In the genomic region with DNA sequence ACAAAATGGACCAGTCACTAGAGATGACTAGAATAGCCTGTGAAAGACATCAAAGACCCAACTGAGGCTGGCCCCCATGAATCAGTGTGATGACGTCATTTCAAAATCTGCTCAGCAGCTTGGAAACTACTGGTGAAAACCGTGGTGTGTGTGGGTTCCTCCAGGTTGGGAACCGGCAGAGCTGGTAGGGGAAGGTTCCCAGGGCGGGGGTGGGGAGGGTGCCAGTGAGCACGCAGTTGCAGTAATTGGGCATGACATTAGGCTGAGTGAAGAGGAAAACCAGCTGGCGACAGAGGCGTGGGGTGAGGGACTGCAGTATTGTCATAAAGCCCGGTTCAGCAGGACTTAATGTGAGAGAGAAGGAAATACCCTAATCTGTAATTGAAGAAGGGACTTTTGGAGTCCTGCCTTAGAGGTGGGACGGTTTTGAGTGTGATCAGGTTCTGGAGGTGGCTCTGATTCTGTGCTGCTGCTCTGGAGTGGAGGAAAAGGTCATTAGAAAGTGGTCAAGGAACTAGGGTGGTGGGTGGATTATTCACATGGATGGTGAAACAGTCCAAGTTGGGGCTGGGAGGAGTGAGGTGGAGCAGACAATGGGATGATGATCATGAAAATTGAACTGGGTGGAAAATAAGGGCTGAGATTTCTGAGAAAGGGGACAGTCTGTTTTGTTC, we compare ENCODE assay signal across 8 cellular contexts. TPM values are rescaled to one million over a fixed set of nuclear protein-coding genes. Genes with fewer than 3 reads are reported as not detected.
DNase-seq lines count a peak whose midpoint lies in the region; ATAC-seq and TF ChIP-seq lines count a peak whose summit lies in the region.

No MANE protein-coding gene starts in this region.

- H3K27ac ChIP-seq in RWPE1 (peak overlapping the region; percentile 31), esophagus (ENCODE audit: low read depth in 2 of 2, low read length in 1 of 2) (peak overlapping the region; percentile 91), tibial artery (no peak overlapping the region)

- peak; percentile 76 for ATAC-seq in GM18517 (IDR thresholded peaks at IDR 0.05; ENCODE audit: unreplicated experiment)
- ATAC-seq in HG02588 (IDR thresholded peaks at IDR 0.05; ENCODE audit: unreplicated experiment), result peak; percentile 72
- ATAC-seq in GM19328 (IDR thresholded peaks at IDR 0.05; ENCODE audit: unreplicated experiment), result no peak

- intact Hi-C loops in tibial artery (cut with DNase I; ENCODE audit: low total_unique reads), result loop anchor here (5.0 to 10.0 kb wide), 3 partner anchors 61 to 729 kb away; no protein-coding TSS in a partner anchor

- in situ Hi-C loops in HAP-1 (cut with MboI; ENCODE audit: low sequenced_read_pairs), result loop anchor here (5.0 to 25.0 kb wide), 4 partner anchors 209 to 876 kb away; partner anchors contain the start of genes ULBP2 and ULBP3

- H3K4me1 ChIP-seq in esophagus (ENCODE audit: control insufficient read depth in 2 of 2, insufficient read depth in 2 of 2, low read length in 1 of 2), result peaks cover 0 to 2% of the 10 kb centered on the region in 2 donors
- H3K4me1 ChIP-seq in tibial artery, result peaks cover 0 to 9% (median 4%) of the 10 kb centered on the region in 4 donors
- H3K4me1 ChIP-seq in HAP-1, result no peaks in the 10 kb centered on the region; the same call in 1 of the 2 replicates

- no peak overlapping the region for H3K4me3 ChIP-seq in esophagus (ENCODE audit: low read depth in 1 of 2, low read length in 2 of 2)
- no peak overlapping the region for H3K4me3 ChIP-seq in tibial artery
- H3K4me3 ChIP-seq in HAP-1, result no peak overlapping the region

- DNase-seq in RWPE1 (ENCODE audit: low spot score), result peak; percentile 62
- peak; percentile 76 for DNase-seq in stimulated activated CD4-positive, alpha-beta T cell treated with anti-CD3 and anti-CD28 coated beads, Interleukin-1b, Interleukin-23, amount 100 ng/mL, for 48 hours
- no peak for DNase-seq in tibial artery
- DNase-seq in HAP-1 (ENCODE audit: low spot score in 2 of 2), result no peak

- POLR2A ChIA-PET in RWPE1 (lab: Yijun Ruan, JAX; ENCODE audit: low non-redundant PET), result no interaction called here

- CTCF ChIA-PET in RWPE1 (lab: Yijun Ruan, JAX), result interaction anchor here (0.6 to 1.5 kb wide), 4 partner anchors 207 to 521 kb away, joined by 3 to 10 read pairs (median 4); no protein-coding TSS in a partner anchor

- H3K27me3 ChIP-seq in esophagus (ENCODE audit: control insufficient read depth in 1 of 2, insufficient read depth in 2 of 2, low read length in 2 of 2), result no peaks in the 10 kb centered on the region
- H3K27me3 ChIP-seq in tibial artery, result no peaks in the 10 kb centered on the region
- no peaks in the 10 kb centered on the region for H3K27me3 ChIP-seq in HAP-1 (ENCODE audit: low read depth)

- TF ChIP-seq CTCF in RWPE1 (conservative IDR thresholded peaks at IDR 0.05; ENCODE audit: low read depth) (no peak), tibial artery (IDR thresholded peaks at IDR 0.05) (no peak)

- 22 to 28% methylated on average over 9 of the region's 9 CpGs for WGBS in esophagus, 2 donors

- H3K9me3 ChIP-seq in esophagus (ENCODE audit: control insufficient read depth in 2 of 2, insufficient read depth in 1 of 2, low read depth in 1 of 2, low read length in 1 of 2) (no peaks in the 10 kb centered on the region), tibial artery (no peaks in the 10 kb centered on the region), HAP-1 (no peaks in the 10 kb centered on the region)

- H3K36me3 ChIP-seq in esophagus (ENCODE audit: control insufficient read depth in 2 of 2, insufficient read depth in 2 of 2, low read length in 1 of 2) (peaks cover 0 to 2% of the 10 kb centered on the region in 2 donors), tibial artery (peaks cover 0 to 8% (median 0%) of the 10 kb centered on the region in 3 donors), HAP-1 (replicated peaks) (peaks cover 43% of the 10 kb centered on the region)

RNA-seq across cellular contexts. Expression of gene MTHFD1L, which starts 52.0 kb away (rescaled TPM):
- polyA plus RNA-seq in esophagus, result 1 to 10 TPM; 1.6 to 4.1 TPM

Comparison
In these comparisons a context has a peak if more than half of its experiments do, and no peak if none do; other contexts are left out.
1. DNase-seq: peak in RWPE1 (single experiment) and stimulated activated CD4-positive, alpha-beta T cell treated with anti-CD3 and anti-CD28 coated beads, Interleukin-1b, Interleukin-23, amount 100 ng/mL, for 48 hours (single experiment); none in tibial artery (0 of 2) and HAP-1 (0 of 2).
2. H3K27ac ChIP-seq: peak in RWPE1 (single experiment) and esophagus (2 of 2); none in tibial artery (0 of 2).